Comparison of ENCODE assay signal across 10 cellular contexts in the genomic region with DNA sequence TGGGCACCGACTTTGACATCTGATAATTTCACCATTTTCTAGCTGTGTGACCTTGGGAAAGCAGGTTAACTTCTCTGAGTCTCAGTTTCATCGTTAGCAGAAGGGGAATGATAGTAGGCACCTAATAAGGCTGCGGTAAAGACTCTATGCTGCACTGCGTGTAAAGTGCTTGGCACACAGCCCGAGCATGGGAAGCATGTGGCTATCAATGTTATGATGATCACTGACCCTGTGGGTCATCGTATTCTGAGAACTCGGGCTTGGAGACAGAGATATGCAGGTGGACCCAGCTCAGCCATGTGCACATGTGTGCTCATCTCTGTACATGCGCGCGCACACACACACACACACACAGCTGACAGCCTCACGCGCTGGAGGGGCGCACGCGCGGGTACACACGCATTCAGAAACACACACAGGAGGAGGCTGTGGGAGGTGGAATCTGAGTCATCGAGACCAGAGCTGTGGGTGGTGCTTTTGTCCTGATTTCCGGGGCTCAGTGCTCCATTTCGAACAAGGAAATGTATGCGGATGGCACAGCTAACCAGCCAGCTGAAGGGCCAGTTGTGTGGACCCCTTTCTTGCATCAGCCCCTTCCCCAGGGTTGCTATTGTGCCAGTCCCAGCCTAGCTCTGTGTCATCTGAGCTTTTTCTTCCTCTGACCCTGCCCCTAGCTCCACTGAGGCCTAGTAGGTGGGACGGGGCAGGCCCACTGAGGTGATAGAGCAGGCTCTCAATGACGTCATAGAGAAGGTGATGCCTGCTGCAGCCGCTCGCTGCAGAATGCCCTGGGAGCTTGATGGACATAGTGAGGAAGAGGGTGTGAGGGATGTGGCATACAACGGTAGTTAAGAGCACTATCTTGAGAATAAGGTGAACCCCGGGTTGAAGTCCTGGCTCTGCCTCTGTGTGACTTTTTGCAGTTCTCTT. TPM values are rescaled to one million over a fixed set of nuclear protein-coding genes. Genes with fewer than 3 reads are reported as not detected.
DNase-seq lines count a peak whose midpoint lies in the region; ATAC-seq, FAIRE-seq and TF ChIP-seq lines count a peak whose summit lies in the region.
"Had no signal": no experiment of that assay in that cellular context is flagged by ENCODE, and none has a peak within 500 bp of the region (broad histone marks: within the 10 kb centered on the region; RNA-seq: fewer than 3 reads in every experiment).

No MANE protein-coding gene starts in this region.

- H3K27me3 ChIP-seq in HepG2 (ENCODE audit: control insufficient read depth in 1 of 2, insufficient read depth in 2 of 2, low read length in 2 of 2) (peaks cover 12 to 56% of the 10 kb centered on the region in 2 experiments), right lobe of liver (no peaks in the 10 kb centered on the region), tibial artery (peaks cover 0 to 60% of the 10 kb centered on the region in 2 donors)
- H3K27me3 ChIP-seq: BE2C had no signal

- BruUV-seq in HepG2 (replicated peaks; lab: Mats Ljungman, UMichigan): no TSS peak

- TF ChIP-seq POLR2A in HepG2 (IDR thresholded peaks at IDR 0.05; ENCODE audit: insufficient read depth in 1 of 2, low read depth in 2 of 2, low read length in 2 of 2) (no peak), right lobe of liver (IDR thresholded peaks at IDR 0.05) (no peak)

- in situ Hi-C loops in HepG2 (cut with HindIII; ENCODE audit: extremely low pct_ligation_motif_present, low pct_unique_long_range_greater_than_20kb): loop anchor here (25.0 kb wide), 1 partner anchor 444 kb away; no protein-coding TSS in a partner anchor

- H2AFZ ChIP-seq in HepG2 (ENCODE audit: low read length): no peak overlapping the region

- ATAC-seq in HepG2: no peak
- no peak for ATAC-seq in right lobe of liver
- peak; percentile 31 for ATAC-seq in mucosa of descending colon
- ATAC-seq in HG03439 (IDR thresholded peaks at IDR 0.05; ENCODE audit: unreplicated experiment): no peak
- no peak for ATAC-seq in GM21526 (IDR thresholded peaks at IDR 0.05; ENCODE audit: low FRiP score, unreplicated experiment)

- no peak for FAIRE-seq in HepG2 (lab: Jason Lieb, UNC)

- H3K36me3 ChIP-seq in HepG2 (replicated peaks in 1 of 2; ENCODE audit: control insufficient read depth in 1 of 2, insufficient read depth in 2 of 2, low read length in 2 of 2) (no peaks in the 10 kb centered on the region), right lobe of liver (no peaks in the 10 kb centered on the region), mucosa of descending colon (ENCODE audit: low read depth) (no peaks in the 10 kb centered on the region), tibial artery (no peaks in the 10 kb centered on the region)
- H3K36me3 ChIP-seq: BE2C had no signal

- DNase-seq in HepG2 (ENCODE audit: low spot score): no peak
- DNase-seq in right lobe of liver: no peak
- peak; percentile 77 for DNase-seq in activated effector memory CD4-positive, alpha-beta T cell treated with Interleukin-2 at 50 U/mL for 16 hours
- DNase-seq in mucosa of descending colon: peak in 1 of 3 donors; percentile 63
- DNase-seq in retina: no peak
- DNase-seq in tibial artery: no peak
- DNase-seq: BE2C, KBM-7 had no signal

- no peak for TF ChIP-seq RAD21 in HepG2 (CRISPR knock-in tag; IDR thresholded peaks at IDR 0.05)

- POLR2A ChIA-PET in HepG2 (lab: Yijun Ruan, JAX): no interaction called here

- H3K4me3 ChIP-seq in HepG2 (replicated peaks in 1 of 3; ENCODE audit: insufficient read depth in 1 of 3, low read depth in 2 of 3, low read length in 3 of 3) (no peak overlapping the region), right lobe of liver (no peak overlapping the region), mucosa of descending colon (no peak overlapping the region), tibial artery (no peak overlapping the region)

- TF ChIP-seq CTCF in HepG2 (CRISPR knock-in tag; IDR thresholded peaks at IDR 0.05) (no peak), right lobe of liver (IDR thresholded peaks at IDR 0.05) (no peak), mucosa of descending colon (IDR thresholded peaks at IDR 0.05) (no peak), tibial artery (IDR thresholded peaks at IDR 0.05) (no peak)

- TF ChIP-seq EP300 in HepG2 (IDR thresholded peaks at IDR 0.05; ENCODE audit: low read depth in 2 of 2, low read length in 2 of 2) (no peak), HepG2 (CRISPR knock-in tag; IDR thresholded peaks at IDR 0.05; ENCODE audit: borderline replicate concordance) (no peak)

- H3K79me2 ChIP-seq in HepG2 (ENCODE audit: insufficient read depth, low read length): no peaks in the 10 kb centered on the region

- CTCF ChIA-PET in HepG2 (lab: Yijun Ruan, JAX; ENCODE audit: low intra/inter-chr PET ratio, low total read pairs): interaction anchor here (1.2 to 2.5 kb wide), 4 partner anchors 121 to 322 kb away, joined by 6 to 30 read pairs (median 12); no protein-coding TSS in a partner anchor

- no peak overlapping the region for H3K9ac ChIP-seq in HepG2 (ENCODE audit: insufficient read depth, low read depth, low read length)

- H3K4me1 ChIP-seq in HepG2 (ENCODE audit: insufficient read depth, low read length): no peaks in the 10 kb centered on the region
- H3K4me1 ChIP-seq in right lobe of liver: peaks cover 0 to 8% (median 0%) of the 10 kb centered on the region in 4 donors
- peaks cover 9% of the 10 kb centered on the region for H3K4me1 ChIP-seq in mucosa of descending colon (ENCODE audit: low read depth)
- H3K4me1 ChIP-seq in tibial artery: peaks cover 0 to 9% (median 7%) of the 10 kb centered on the region in 4 donors

- no peak overlapping the region for H3K4me2 ChIP-seq in HepG2 (ENCODE audit: low read depth, low read length)

- H3K9me3 ChIP-seq in HepG2 (ENCODE audit: low read length) (no peaks in the 10 kb centered on the region), right lobe of liver (no peaks in the 10 kb centered on the region), mucosa of descending colon (no peaks in the 10 kb centered on the region), tibial artery (no peaks in the 10 kb centered on the region)
- H3K9me3 ChIP-seq: BE2C had no signal

- intact Hi-C loops in HepG2 (cut with micrococcal nuclease; ENCODE audit: unreplicated experiment) (loop anchor here (1.0 to 2.0 kb wide), 3 partner anchors 28 to 267 kb away; a partner anchor contains a TSS), right lobe of liver (cut with DNase I) (loop anchor here in 1 of 2 donors (5.0 kb wide), 1 partner anchor 189 kb away; no protein-coding TSS in a partner anchor), mucosa of descending colon (cut with DNase I, micrococcal nuclease) (loop anchor here (5.0 kb wide), 2 partner anchors 184 to 264 kb away; a partner anchor contains a TSS), tibial artery (cut with DNase I; ENCODE audit: low total_unique reads) (loop anchor here (2.0 kb wide), 1 partner anchor 268 kb away; no protein-coding TSS in a partner anchor)

- H3K27ac ChIP-seq in HepG2 (ENCODE audit: extremely low read length, insufficient read depth, low read length) (no peak overlapping the region), right lobe of liver (no peak overlapping the region), tibial artery (no peak overlapping the region)

- no peaks in the 10 kb centered on the region for H4K20me1 ChIP-seq in HepG2 (ENCODE audit: insufficient read depth, low read length)

- WGBS in HepG2 (ENCODE audit: low lambda C conversion rate): 55% methylated on average over 21 of the region's 27 CpGs
- WGBS in right lobe of liver (ENCODE audit: insufficient coverage, low coverage, low lambda C conversion rate, missing lambda C conversion rate): 61% methylated on average over 11 of the region's 27 CpGs

RNA-seq across cellular contexts. Expression of a gene that starts 11.2 kb away (rescaled TPM):
- total RNA-seq in HepG2 (2016; rRNA removed; fragmentation: Illumina TruSeq; extraction: Trizol) (0.07 TPM in 1 of 2 replicates, not detected in the other), right lobe of liver (1 to 10 TPM; 1.4 to 6.0 (median 3.7) TPM), mucosa of descending colon (10 to 100 TPM in 1 of 3 donors, 1 to 10 TPM in 2; 5.7 to 10.9 (median 8.0) TPM)
- total RNA-seq in HepG2 (2016; cell fraction: cytosol; rRNA removed; fragmentation: Illumina TruSeq; extraction: Trizol; ENCODE audit: low read depth): not detected in 2 replicates
- 0.04 and 0.10 TPM in 2 replicates for total RNA-seq in HepG2 (2016; cell fraction: insoluble cytoplasmic fraction; rRNA removed; fragmentation: Illumina TruSeq; extraction: Trizol)
- total RNA-seq in HepG2 (2016; cell fraction: membrane; rRNA removed; fragmentation: Illumina TruSeq; extraction: Trizol): 0.06 TPM in 1 of 2 replicates, not detected in the other
- not detected in 2 replicates for total RNA-seq in HepG2 (2016; cell fraction: nucleus; rRNA removed; fragmentation: Illumina TruSeq; extraction: Trizol)
- polyA plus RNA-seq in HepG2 (2011; rRNA removed): 0.20 and 0.25 TPM in 2 replicates
- polyA plus RNA-seq in HepG2 (2011; cell fraction: cytosol; rRNA removed): 0.08 and 0.15 TPM in 2 replicates
- polyA plus RNA-seq in HepG2 (2011; cell fraction: nucleus; rRNA removed): 1.1 and 2.6 TPM in 2 replicates
- polyA plus RNA-seq in HepG2 (2012): 0.17 TPM in 1 of 2 replicates, not detected in the other
- not detected in 2 replicates for polyA plus RNA-seq in HepG2 (2016; cell fraction: cytosol; fragmentation: Illumina TruSeq; extraction: Trizol; ENCODE audit: low read depth)
- polyA plus RNA-seq in HepG2 (2016; cell fraction: insoluble cytoplasmic fraction; fragmentation: Illumina TruSeq; extraction: Trizol; ENCODE audit: low read depth): 0.05 TPM in 1 of 2 replicates, not detected in the other
- polyA plus RNA-seq in HepG2 (2016; cell fraction: membrane; fragmentation: Illumina TruSeq; extraction: Trizol; ENCODE audit: low read depth): not detected in 2 replicates
- 0.12 and 0.53 TPM in 2 replicates for polyA plus RNA-seq in HepG2 (2016; cell fraction: nucleus; fragmentation: Illumina TruSeq; extraction: Trizol; ENCODE audit: insufficient read depth, low read depth)
- polyA minus RNA-seq in HepG2 (2011; rRNA and poly(A)+ RNA removed; ENCODE audit: low replicate concordance): 0.64 and 8.2 TPM in 2 replicates
- 0.20 TPM in 1 of 2 replicates, not detected in the other for polyA minus RNA-seq in HepG2 (2011; cell fraction: cytosol; rRNA and poly(A)+ RNA removed)
- 0.12 and 0.26 TPM in 2 replicates for polyA minus RNA-seq in HepG2 (2011; cell fraction: nucleus; rRNA and poly(A)+ RNA removed)

RNA-seq across cellular contexts. Expression of a gene that starts 42.0 kb away (rescaled TPM):
- total RNA-seq in HepG2 (2016; rRNA removed; fragmentation: Illumina TruSeq; extraction: Trizol): 3.6 and 5.5 TPM in 2 replicates
- 1.8 and 2.5 TPM in 2 replicates for total RNA-seq in HepG2 (2016; cell fraction: cytosol; rRNA removed; fragmentation: Illumina TruSeq; extraction: Trizol; ENCODE audit: low read depth)
- 3.8 and 9.1 TPM in 2 replicates for total RNA-seq in HepG2 (2016; cell fraction: insoluble cytoplasmic fraction; rRNA removed; fragmentation: Illumina TruSeq; extraction: Trizol)
- 1.0 and 1.4 TPM in 2 replicates for total RNA-seq in HepG2 (2016; cell fraction: membrane; rRNA removed; fragmentation: Illumina TruSeq; extraction: Trizol)
- 11.4 and 14.4 TPM in 2 replicates for total RNA-seq in HepG2 (2016; cell fraction: nucleus; rRNA removed; fragmentation: Illumina TruSeq; extraction: Trizol)
- 15.4 and 20.7 TPM in 2 replicates for polyA plus RNA-seq in HepG2 (2011; rRNA removed)
- 5.5 and 7.5 TPM in 2 replicates for polyA plus RNA-seq in HepG2 (2011; cell fraction: cytosol; rRNA removed)
- 160 and 175 TPM in 2 replicates for polyA plus RNA-seq in HepG2 (2011; cell fraction: nucleus; rRNA removed)
- polyA plus RNA-seq in HepG2 (2012): 10.0 and 11.9 TPM in 2 replicates
- 0.36 and 0.44 TPM in 2 replicates for polyA plus RNA-seq in HepG2 (2016; cell fraction: cytosol; fragmentation: Illumina TruSeq; extraction: Trizol; ENCODE audit: low read depth)
- polyA plus RNA-seq in HepG2 (2016; cell fraction: insoluble cytoplasmic fraction; fragmentation: Illumina TruSeq; extraction: Trizol; ENCODE audit: low read depth): 2.3 and 3.2 TPM in 2 replicates
- 0.33 and 0.88 TPM in 2 replicates for polyA plus RNA-seq in HepG2 (2016; cell fraction: membrane; fragmentation: Illumina TruSeq; extraction: Trizol; ENCODE audit: low read depth)
- 29.0 and 35.7 TPM in 2 replicates for polyA plus RNA-seq in HepG2 (2016; cell fraction: nucleus; fragmentation: Illumina TruSeq; extraction: Trizol; ENCODE audit: insufficient read depth, low read depth)
- polyA minus RNA-seq in HepG2 (2011; rRNA and poly(A)+ RNA removed; ENCODE audit: low replicate concordance): 7.2 and 9.9 TPM in 2 replicates
- 4.6 and 5.0 TPM in 2 replicates for polyA minus RNA-seq in HepG2 (2011; cell fraction: cytosol; rRNA and poly(A)+ RNA removed)
- polyA minus RNA-seq in HepG2 (2011; cell fraction: nucleus; rRNA and poly(A)+ RNA removed): 29.2 and 32.2 TPM in 2 replicates
- 1 to 10 TPM in 5 of 6 experiments, under 1 TPM in 1; 0.77 to 6.4 (median 3.3) TPM for total RNA-seq in right lobe of liver
- total RNA-seq in mucosa of descending colon: 10 to 100 TPM; 16.3 to 23.3 (median 17.6) TPM

RNA-seq across cellular contexts. Expression of a gene that starts 56.4 kb away (rescaled TPM):
- 5.2 and 8.3 TPM in 2 replicates for total RNA-seq in HepG2 (2016; rRNA removed; fragmentation: Illumina TruSeq; extraction: Trizol)
- total RNA-seq in HepG2 (2016; cell fraction: cytosol; rRNA removed; fragmentation: Illumina TruSeq; extraction: Trizol; ENCODE audit: low read depth): 4.3 and 4.9 TPM in 2 replicates
- total RNA-seq in HepG2 (2016; cell fraction: insoluble cytoplasmic fraction; rRNA removed; fragmentation: Illumina TruSeq; extraction: Trizol): 5.4 and 6.7 TPM in 2 replicates
- 9.5 and 10.1 TPM in 2 replicates for total RNA-seq in HepG2 (2016; cell fraction: membrane; rRNA removed; fragmentation: Illumina TruSeq; extraction: Trizol)
- total RNA-seq in HepG2 (2016; cell fraction: nucleus; rRNA removed; fragmentation: Illumina TruSeq; extraction: Trizol): 6.6 and 7.9 TPM in 2 replicates
- polyA plus RNA-seq in HepG2 (2011; rRNA removed): 6.4 and 9.9 TPM in 2 replicates
- 6.7 and 9.8 TPM in 2 replicates for polyA plus RNA-seq in HepG2 (2011; cell fraction: cytosol; rRNA removed)
- polyA plus RNA-seq in HepG2 (2011; cell fraction: nucleus; rRNA removed): 46.2 and 47.3 TPM in 2 replicates
- polyA plus RNA-seq in HepG2 (2012): 2.0 and 3.6 TPM in 2 replicates
- 5.7 and 6.7 TPM in 2 replicates for polyA plus RNA-seq in HepG2 (2016; cell fraction: cytosol; fragmentation: Illumina TruSeq; extraction: Trizol; ENCODE audit: low read depth)
- 5.5 and 6.8 TPM in 2 replicates for polyA plus RNA-seq in HepG2 (2016; cell fraction: insoluble cytoplasmic fraction; fragmentation: Illumina TruSeq; extraction: Trizol; ENCODE audit: low read depth)
- 10.5 and 11.3 TPM in 2 replicates for polyA plus RNA-seq in HepG2 (2016; cell fraction: membrane; fragmentation: Illumina TruSeq; extraction: Trizol; ENCODE audit: low read depth)
- 21.1 and 22.8 TPM in 2 replicates for polyA plus RNA-seq in HepG2 (2016; cell fraction: nucleus; fragmentation: Illumina TruSeq; extraction: Trizol; ENCODE audit: insufficient read depth, low read depth)
- 0.84 and 5.2 TPM in 2 replicates for polyA minus RNA-seq in HepG2 (2011; rRNA and poly(A)+ RNA removed; ENCODE audit: low replicate concordance)
- 1.8 and 2.8 TPM in 2 replicates for polyA minus RNA-seq in HepG2 (2011; cell fraction: cytosol; rRNA and poly(A)+ RNA removed)
- polyA minus RNA-seq in HepG2 (2011; cell fraction: nucleus; rRNA and poly(A)+ RNA removed): 7.8 and 10.2 TPM in 2 replicates
- 1 to 10 TPM in 4 of 6 experiments, under 1 TPM in 2; 0.53 to 2.6 (median 1.2) TPM for total RNA-seq in right lobe of liver
- total RNA-seq in mucosa of descending colon: 1 to 10 TPM; 2.3 to 3.9 (median 3.3) TPM

RNA-seq across cellular contexts. Expression of a gene that starts 56.5 kb away (rescaled TPM):
- total RNA-seq in HepG2 (2016; rRNA removed; fragmentation: Illumina TruSeq; extraction: Trizol) (83.9 and 84.0 TPM in 2 replicates), right lobe of liver (10 to 100 TPM; 18.2 to 26.5 (median 23.3) TPM), mucosa of descending colon (10 to 100 TPM; 45.1 to 47.0 (median 45.8) TPM)
- total RNA-seq in HepG2 (2016; cell fraction: cytosol; rRNA removed; fragmentation: Illumina TruSeq; extraction: Trizol; ENCODE audit: low read depth): 89.0 and 95.8 TPM in 2 replicates
- 75.9 and 87.3 TPM in 2 replicates for total RNA-seq in HepG2 (2016; cell fraction: insoluble cytoplasmic fraction; rRNA removed; fragmentation: Illumina TruSeq; extraction: Trizol)
- 136 and 149 TPM in 2 replicates for total RNA-seq in HepG2 (2016; cell fraction: membrane; rRNA removed; fragmentation: Illumina TruSeq; extraction: Trizol)
- total RNA-seq in HepG2 (2016; cell fraction: nucleus; rRNA removed; fragmentation: Illumina TruSeq; extraction: Trizol): 60.2 and 60.8 TPM in 2 replicates
- polyA plus RNA-seq in HepG2 (2011; rRNA removed): 90.0 and 94.1 TPM in 2 replicates
- 84.3 and 85.4 TPM in 2 replicates for polyA plus RNA-seq in HepG2 (2011; cell fraction: cytosol; rRNA removed)
- 161 and 166 TPM in 2 replicates for polyA plus RNA-seq in HepG2 (2011; cell fraction: nucleus; rRNA removed)
- polyA plus RNA-seq in HepG2 (2012): 55.1 and 57.0 TPM in 2 replicates
- 93.9 and 113 TPM in 2 replicates for polyA plus RNA-seq in HepG2 (2016; cell fraction: cytosol; fragmentation: Illumina TruSeq; extraction: Trizol; ENCODE audit: low read depth)
- 80.8 and 88.3 TPM in 2 replicates for polyA plus RNA-seq in HepG2 (2016; cell fraction: insoluble cytoplasmic fraction; fragmentation: Illumina TruSeq; extraction: Trizol; ENCODE audit: low read depth)
- 128 and 150 TPM in 2 replicates for polyA plus RNA-seq in HepG2 (2016; cell fraction: membrane; fragmentation: Illumina TruSeq; extraction: Trizol; ENCODE audit: low read depth)
- 126 and 133 TPM in 2 replicates for polyA plus RNA-seq in HepG2 (2016; cell fraction: nucleus; fragmentation: Illumina TruSeq; extraction: Trizol; ENCODE audit: insufficient read depth, low read depth)
- 103 and 109 TPM in 2 replicates for polyA minus RNA-seq in HepG2 (2011; rRNA and poly(A)+ RNA removed; ENCODE audit: low replicate concordance)
- polyA minus RNA-seq in HepG2 (2011; cell fraction: cytosol; rRNA and poly(A)+ RNA removed): 38.4 TPM in 2 replicates
- 73.1 TPM in 2 replicates for polyA minus RNA-seq in HepG2 (2011; cell fraction: nucleus; rRNA and poly(A)+ RNA removed)
